In the genomic region with DNA sequence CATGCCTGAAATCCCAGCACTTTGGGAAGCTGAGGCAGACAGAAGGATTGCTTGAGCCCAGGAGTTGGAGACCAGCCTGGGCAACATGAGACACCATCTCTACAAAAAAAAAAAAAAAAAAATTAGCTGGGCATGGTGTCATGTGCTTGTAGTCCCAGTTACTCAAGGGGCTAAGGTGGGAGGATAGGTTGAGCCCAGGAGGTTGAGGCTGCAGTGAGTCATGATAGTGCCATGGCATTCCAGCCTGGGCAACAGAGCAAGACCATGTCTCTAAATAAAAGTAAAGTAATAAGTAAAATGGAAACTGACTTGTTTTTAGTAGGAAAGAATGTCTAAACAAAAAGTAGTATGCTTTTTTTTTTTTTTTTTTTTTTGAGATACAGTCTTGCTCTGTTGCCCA, we compare ENCODE assay signal across 16 cellular contexts.
DNase-seq lines count a peak whose midpoint lies in the region; ATAC-seq and TF ChIP-seq lines count a peak whose summit lies in the region.
"Had no signal": no experiment of that assay in that cellular context is flagged by ENCODE, and none has a peak within 500 bp of the region (broad histone marks: within the 10 kb centered on the region; RNA-seq: fewer than 3 reads in every experiment).

No MANE protein-coding gene starts in this region.

- no peak for TF ChIP-seq EP300 in gastroesophageal sphincter (IDR thresholded peaks at IDR 0.05)

- no peak overlapping the region for H3K27ac ChIP-seq in gastroesophageal sphincter
- H3K27ac ChIP-seq: Peyer's patch had no signal

- no peaks in the 10 kb centered on the region for H3K9me3 ChIP-seq in HAP-1
- H3K9me3 ChIP-seq in gastroesophageal sphincter, result no peaks in the 10 kb centered on the region
- H3K9me3 ChIP-seq: Peyer's patch had no signal

- in situ Hi-C loops in ACHN (cut with HindIII; ENCODE audit: low pct_ligation_motif_present, low pct_unique_long_range_greater_than_20kb, low sequenced_read_pairs), result no loop called here
- in situ Hi-C loops in HAP-1 (cut with MboI; ENCODE audit: low sequenced_read_pairs), result no loop called here

- no peaks in the 10 kb centered on the region for H3K27me3 ChIP-seq in HAP-1 (ENCODE audit: low read depth)
- H3K27me3 ChIP-seq in gastroesophageal sphincter, result no peaks in the 10 kb centered on the region
- H3K27me3 ChIP-seq: Peyer's patch had no signal

- no peak for TF ChIP-seq POLR2A in gastroesophageal sphincter (IDR thresholded peaks at IDR 0.05)

- no peaks in the 10 kb centered on the region for H3K36me3 ChIP-seq in HAP-1 (replicated peaks)
- no peaks in the 10 kb centered on the region for H3K36me3 ChIP-seq in gastroesophageal sphincter
- H3K36me3 ChIP-seq: Peyer's patch had no signal

- H3K4me3 ChIP-seq in fibroblast of mammary gland (ENCODE audit: control insufficient read depth, low read depth, low read length) (no peak overlapping the region), HAP-1 (no peak overlapping the region), gastroesophageal sphincter (no peak overlapping the region)
- H3K4me3 ChIP-seq: lung, Peyer's patch had no signal

- ATAC-seq in gastroesophageal sphincter (no peak), GM18873 (IDR thresholded peaks at IDR 0.05; ENCODE audit: low FRiP score, unreplicated experiment) (no peak)
- ATAC-seq: natural killer cell had no signal

- H3K4me1 ChIP-seq in HAP-1 (peaks cover 29% of the 10 kb centered on the region), gastroesophageal sphincter (peaks cover 6 to 50% (median 6%) of the 10 kb centered on the region in 3 donors)

- peak; percentile 72 for DNase-seq in ACHN
- DNase-seq in Daoy (ENCODE audit: low read depth), result peak; percentile 59
- DNase-seq in RPMI7951 (ENCODE audit: low read depth), result peak; percentile 63
- peak; percentile 27 for DNase-seq in fibroblast of mammary gland (ENCODE audit: low read depth)
- DNase-seq in NOMO-1 treated with DMSO at 0.1 percent for 48 hours (lab: John Stamatoyannopoulos, UW; ENCODE audit: unreplicated experiment), result no peak
- no peak for DNase-seq in HAP-1 (ENCODE audit: low spot score in 2 of 2)
- DNase-seq: activated CD8-positive, alpha-beta memory T cell treated with anti-CD3 and anti-CD28 coated beads, Interleukin-2, amount 50 U/mL, for 48 hours; cerebellar nuclear complex; natural killer cell; NCI-H1930; NCI-H526; Peyer's patch; SW 1271 had no signal

- TF ChIP-seq CTCF in fibroblast of mammary gland (conservative IDR thresholded peaks at IDR 0.05; ENCODE audit: control insufficient read depth, insufficient read depth, low read depth, low read length) (no peak), gastroesophageal sphincter (IDR thresholded peaks at IDR 0.05) (no peak)

Comparison
In these comparisons a context has a peak if more than half of its experiments do, and no peak if none do; other contexts are left out.
1. DNase-seq: peak in ACHN (single experiment), Daoy (single experiment), RPMI7951 (single experiment) and fibroblast of mammary gland (single experiment); none in NOMO-1 treated with DMSO at 0.1 percent for 48 hours (single experiment) and HAP-1 (0 of 2).